Comparison of ENCODE assay signal across 3 cellular contexts in genomic region chr1:5859766-5860165, GRCh38.
"Had no signal": no experiment of that assay in that cellular context is flagged by ENCODE, and none has a peak within 500 bp of the region (broad histone marks: within the 10 kb centered on the region; RNA-seq: fewer than 3 reads in every experiment).

No MANE protein-coding gene starts in this region.

- H3K4me3 ChIP-seq: GM12878 had no signal

- ATAC-seq: GM12878 had no signal

- DNase-seq: GDM1, GF-D8 had no signal
